In genomic region chr16:58128721-58129096, GRCh38 we compare ENCODE assay signal across 8 cellular contexts. TPM values are rescaled to one million over a fixed set of nuclear protein-coding genes. Genes with fewer than 3 reads are reported as not detected.
DNase-seq lines count a peak whose midpoint lies in the region; ATAC-seq and TF ChIP-seq lines count a peak whose summit lies in the region.

No MANE protein-coding gene starts in this region.

- H3K9me2 ChIP-seq in OCI-LY1 (ENCODE audit: low read depth, low read length): no peaks in the 10 kb centered on the region

- H3K9me3 ChIP-seq in DND-41 (ENCODE audit: insufficient read depth, low read length, severe bottlenecking): no peaks in the 10 kb centered on the region
- H3K9me3 ChIP-seq in OCI-LY1 (ENCODE audit: low read length): no peaks in the 10 kb centered on the region

- H2AFZ ChIP-seq in DND-41 (ENCODE audit: low read depth, low read length): peak overlapping the region; percentile 79
- no peak overlapping the region for H2AFZ ChIP-seq in OCI-LY1 (ENCODE audit: low read length)

- DNase-seq in DND-41 (peak; percentile 45), chondrocyte (ENCODE audit: low spot score) (no peak), memory B cell (ENCODE audit: low spot score in 2 of 2) (no peak), NCI-H1105 treated with DMSO at 0.1 percent for 48 hours (lab: John Stamatoyannopoulos, UW) (no peak), UCSD-AML1 (lab: John Stamatoyannopoulos, UW; ENCODE audit: unreplicated experiment) (no peak)

- H3K27me3 ChIP-seq in DND-41 (ENCODE audit: insufficient read depth, low read length, poor library complexity): no peaks in the 10 kb centered on the region
- no peaks in the 10 kb centered on the region for H3K27me3 ChIP-seq in OCI-LY1 (ENCODE audit: insufficient read depth, low read length)

- H3K36me3 ChIP-seq in DND-41 (ENCODE audit: insufficient read depth, low read length): peaks cover 11% of the 10 kb centered on the region
- H3K36me3 ChIP-seq in OCI-LY1 (ENCODE audit: insufficient read depth, low read length): no peaks in the 10 kb centered on the region
- H3K36me3 ChIP-seq in urinary bladder (ENCODE audit: insufficient read depth): no peaks in the 10 kb centered on the region

- H3K27ac ChIP-seq in DND-41 (ENCODE audit: low read length): peak overlapping the region; percentile 97
- peak overlapping the region; percentile 83 for H3K27ac ChIP-seq in OCI-LY1 (ENCODE audit: low read depth, low read length, poor library complexity, severe bottlenecking)
- peak overlapping the region; percentile 86 for H3K27ac ChIP-seq in urinary bladder (ENCODE audit: low read depth)

- H3K4me3 Mint-ChIP-seq in chondrocyte (ENCODE audit: unreplicated experiment) (peak overlapping the region; percentile 76), memory B cell (peak overlapping the region; percentile 99)

- H3K9ac ChIP-seq in DND-41 (ENCODE audit: low read depth, low read length): peak overlapping the region; percentile 93
- peak overlapping the region; percentile 87 for H3K9ac ChIP-seq in OCI-LY1 (ENCODE audit: low read length)

- H3K27ac Mint-ChIP-seq in chondrocyte (ENCODE audit: unreplicated experiment): peak overlapping the region; percentile 87
- peak overlapping the region; percentile 97 for H3K27ac Mint-ChIP-seq in memory B cell

- H3K79me2 ChIP-seq in DND-41 (ENCODE audit: insufficient read depth, low read length) (peaks cover 63% of the 10 kb centered on the region), OCI-LY1 (ENCODE audit: insufficient read depth, low read length) (peaks cover 49% of the 10 kb centered on the region)

- peak overlapping the region; percentile 70 for H3K4me2 ChIP-seq in DND-41 (ENCODE audit: insufficient read depth, low read length)
- H3K4me2 ChIP-seq in OCI-LY1 (ENCODE audit: low read length): peak overlapping the region; percentile 100

- WGBS in urinary bladder: 2% methylated on average over 25 of the region's 25 CpGs

- H3K27me3 Mint-ChIP-seq in chondrocyte (ENCODE audit: low read depth) (no peaks in the 10 kb centered on the region), memory B cell (no peaks in the 10 kb centered on the region)

- H4K20me1 ChIP-seq in DND-41 (ENCODE audit: insufficient read depth, low read length) (peaks cover 46% of the 10 kb centered on the region), OCI-LY1 (ENCODE audit: insufficient read depth, low read length) (no peaks in the 10 kb centered on the region)

- H3K4me1 Mint-ChIP-seq in chondrocyte (ENCODE audit: low read depth) (peaks cover 36% of the 10 kb centered on the region), memory B cell (peaks cover 36% of the 10 kb centered on the region)

- H3K4me1 ChIP-seq in DND-41 (ENCODE audit: insufficient read depth, low read length) (peaks cover 53% of the 10 kb centered on the region), OCI-LY1 (ENCODE audit: insufficient read depth, low read length, severe bottlenecking) (peaks cover 31% of the 10 kb centered on the region), urinary bladder (ENCODE audit: insufficient read depth) (no peaks in the 10 kb centered on the region)

- H3K4me3 ChIP-seq in DND-41 (ENCODE audit: low read depth in 1 of 2, low read length in 2 of 2) (peak overlapping the region; percentile 73 to 84), OCI-LY1 (ENCODE audit: low read depth, low read length, poor library complexity, severe bottlenecking) (peak overlapping the region; percentile 82), urinary bladder (ENCODE audit: low read depth, low read length) (peak overlapping the region; percentile 93)

- TF ChIP-seq CTCF in DND-41 (IDR thresholded peaks at IDR 0.05; ENCODE audit: borderline replicate concordance, extremely low read depth, low read length, poor library complexity, severe bottlenecking) (no peak), OCI-LY1 (IDR thresholded peaks at IDR 0.05; ENCODE audit: low read length) (no peak), chondrocyte (IDR thresholded peaks at IDR 0.05) (no peak)

- H3K36me3 Mint-ChIP-seq in chondrocyte (ENCODE audit: low read depth) (peaks cover 4% of the 10 kb centered on the region), memory B cell (peaks cover 3% of the 10 kb centered on the region)

- ATAC-seq in DND-41 (ENCODE audit: insufficient read depth, low read depth) (peak; percentile 17), GM21723 (IDR thresholded peaks at IDR 0.05; ENCODE audit: unreplicated experiment) (peak; percentile 4), memory B cell (ENCODE audit: low read depth) (no peak)

- no peaks in the 10 kb centered on the region for H3F3A ChIP-seq in OCI-LY1 (ENCODE audit: insufficient read depth, low read length)

- peaks cover 5% of the 10 kb centered on the region for H3K9me3 Mint-ChIP-seq in chondrocyte (ENCODE audit: low read depth)
- no peaks in the 10 kb centered on the region for H3K9me3 Mint-ChIP-seq in memory B cell

RNA-seq across cellular contexts. Expression of gene CFAP20, which starts 0.5 kb away (rescaled TPM):
- 26.0 to 32.9 TPM (median 26.5 TPM) in 3 replicates for total RNA-seq in chondrocyte
- 51.2 TPM for total RNA-seq in urinary bladder
- 39.8 TPM for polyA plus RNA-seq in urinary bladder
